ENCODE assay signal across 19 cellular contexts in the genomic region with DNA sequence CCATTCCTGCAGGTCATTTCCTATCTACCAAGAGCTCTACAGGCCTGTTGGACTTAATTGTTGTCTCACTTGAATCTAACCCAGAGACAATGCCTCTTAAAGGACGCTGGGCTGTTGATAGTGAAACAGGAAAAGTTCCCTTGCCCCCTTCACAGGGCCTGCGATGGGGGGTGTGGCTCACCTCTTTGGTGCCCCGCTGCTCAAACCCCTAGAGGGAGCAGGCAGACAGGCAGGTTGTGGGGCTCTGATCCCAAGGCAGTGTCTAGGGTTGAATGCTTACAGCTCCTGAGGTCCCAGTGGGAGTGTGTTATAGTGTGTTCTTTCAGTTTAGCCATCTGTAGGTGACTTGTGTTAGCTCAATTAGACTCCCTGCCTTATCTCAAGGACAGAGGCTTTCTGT.
A peak's percentile ranks its signal among the peaks of the same experiment; 100 is the strongest.
DNase-seq lines count a peak whose midpoint lies in the region; ATAC-seq and TF ChIP-seq lines count a peak whose summit lies in the region.
"Had no signal": no experiment of that assay in that cellular context is flagged by ENCODE, and none has a peak within 500 bp of the region (broad histone marks: within the 10 kb centered on the region; RNA-seq: fewer than 3 reads in every experiment).

No MANE protein-coding gene starts in this region.

- H2BK120ac ChIP-seq in H9 (ENCODE audit: low read depth, low read length, poor library complexity, severe bottlenecking) (no peak overlapping the region), mesendoderm (ENCODE audit: low read depth, low read length) (no peak overlapping the region), mesenchymal stem cell (ENCODE audit: low read depth, low read length) (no peak overlapping the region)

- H3K4me3 Mint-ChIP-seq in H9, result no peak overlapping the region
- no peak overlapping the region for H3K4me3 Mint-ChIP-seq in WTC11
- no peak overlapping the region for H3K4me3 Mint-ChIP-seq in immature natural killer cell
- H3K4me3 Mint-ChIP-seq: CD14-positive monocyte; CD4-positive, alpha-beta memory T cell; IgD-negative memory B cell had no signal

- intact Hi-C loops in cardiac septum (cut with DNase I), result no loop called here

- no CpG with 5 or more reads among the region's 3 CpGs for WGBS in H9 (ENCODE audit: extremely low coverage, insufficient read length, low lambda C conversion rate)
- no CpG with 5 or more reads among the region's 3 CpGs for WGBS in mesendoderm (ENCODE audit: extremely low coverage, insufficient coverage, low lambda C conversion rate)
- 34% methylated on average over 3 of the region's 3 CpGs for WGBS in mesenchymal stem cell

- H2AK5ac ChIP-seq in H9 (ENCODE audit: insufficient read length, low read length) (no peak overlapping the region), mesendoderm (ENCODE audit: low read length) (no peak overlapping the region), mesenchymal stem cell (ENCODE audit: low read length, severe bottlenecking) (no peak overlapping the region)

- H3K9me3 ChIP-seq in H9 (ENCODE audit: control insufficient read depth, low read depth, low read length) (no peaks in the 10 kb centered on the region), mesenchymal stem cell (ENCODE audit: control insufficient read depth, low read length) (no peaks in the 10 kb centered on the region)
- H3K9me3 ChIP-seq: A549, HAP-1 had no signal

- H3K36me3 Mint-ChIP-seq in H9 (ENCODE audit: insufficient read depth in 1 of 3, low read depth in 3 of 3) (no peaks in the 10 kb centered on the region), WTC11 (no peaks in the 10 kb centered on the region), immature natural killer cell (no peaks in the 10 kb centered on the region)
- H3K36me3 Mint-ChIP-seq: CD14-positive monocyte; CD4-positive, alpha-beta memory T cell; IgD-negative memory B cell had no signal

- H4K5ac ChIP-seq in H9 (ENCODE audit: insufficient read length, low read depth, low read length) (no peak overlapping the region), mesendoderm (ENCODE audit: low read length) (no peak overlapping the region)

- H3K79me1 ChIP-seq in H9 (ENCODE audit: insufficient read depth, low read depth, low read length, poor library complexity, severe bottlenecking) (no peaks in the 10 kb centered on the region), mesendoderm (ENCODE audit: low read length) (no peaks in the 10 kb centered on the region), mesenchymal stem cell (replicated peaks; ENCODE audit: low read length, poor library complexity, severe bottlenecking) (no peaks in the 10 kb centered on the region)

- no peak overlapping the region for H3K27ac ChIP-seq in H9 (ENCODE audit: insufficient read length, low read depth, low read length)
- no peak overlapping the region for H3K27ac ChIP-seq in mesendoderm (ENCODE audit: low read depth, low read length)
- no peak overlapping the region for H3K27ac ChIP-seq in mesenchymal stem cell (ENCODE audit: low read length, poor library complexity, severe bottlenecking)
- H3K27ac ChIP-seq: 22Rv1, A549, HL-60 had no signal

- no peaks in the 10 kb centered on the region for H3K36me3 ChIP-seq in mesendoderm (ENCODE audit: control insufficient read depth, insufficient read depth, low read length)
- H3K36me3 ChIP-seq in mesenchymal stem cell (ENCODE audit: control insufficient read depth in 1 of 2, insufficient read depth in 2 of 2, low read depth in 1 of 2, low read length in 2 of 2), result no peaks in the 10 kb centered on the region
- H3K36me3 ChIP-seq: HAP-1 had no signal

- no peak overlapping the region for H3K9ac ChIP-seq in H9 (ENCODE audit: extremely low read depth, insufficient read length, low read length)
- no peak overlapping the region for H3K9ac ChIP-seq in mesendoderm (ENCODE audit: low read length)
- H3K9ac ChIP-seq in mesenchymal stem cell (ENCODE audit: low read length), result no peak overlapping the region

- H3K9me3 Mint-ChIP-seq in H9 (no peaks in the 10 kb centered on the region), WTC11 (no peaks in the 10 kb centered on the region), immature natural killer cell (no peaks in the 10 kb centered on the region)
- H3K9me3 Mint-ChIP-seq: CD14-positive monocyte; CD4-positive, alpha-beta memory T cell; IgD-negative memory B cell had no signal

- POLR2A ChIA-PET in WTC11 (lab: Charles Lee), result no interaction called here

- H3K4ac ChIP-seq in H9 (ENCODE audit: low read depth, low read length) (no peak overlapping the region), mesendoderm (ENCODE audit: low read depth, low read length) (no peak overlapping the region), mesenchymal stem cell (ENCODE audit: low read depth in 1 of 2, low read length in 2 of 2) (no peak overlapping the region)

- H2AFZ ChIP-seq in H9 (ENCODE audit: low read length) (no peak overlapping the region), mesenchymal stem cell (ENCODE audit: low read depth, low read length) (no peak overlapping the region)

- peak; percentile 42 for TF ChIP-seq CTCF in H9 (conservative IDR thresholded peaks at IDR 0.05)
- TF ChIP-seq CTCF in WTC11 (IDR thresholded peaks at IDR 0.05), result no peak

- CTCF ChIA-PET in WTC11 (lab: Charles Lee), result interaction anchor here (0.6 to 3.1 kb wide), 9 partner anchors 10 to 626 kb away, joined by 3 to 19 read pairs (median 5); no protein-coding TSS in a partner anchor

- H3K27ac Mint-ChIP-seq in H9, result no peak overlapping the region
- no peak overlapping the region for H3K27ac Mint-ChIP-seq in WTC11
- no peak overlapping the region for H3K27ac Mint-ChIP-seq in immature natural killer cell
- H3K27ac Mint-ChIP-seq: IgD-negative memory B cell had no signal

- DNase-seq in NCI-H2171 treated with DMSO at 0.1 percent for 48 hours (lab: John Stamatoyannopoulos, UW) (peak; percentile 33), NCI-H2171 (lab: John Stamatoyannopoulos, UW) (no peak), H9 (peak; percentile 59), WTC11 (ENCODE audit: low spot score) (peak; percentile 47), mesendoderm (peak; percentile 39), immature natural killer cell (no peak), mesenchymal stem cell (no peak), cardiac septum (ENCODE audit: low spot score) (no peak)
- DNase-seq: AML-193; CD4-positive, alpha-beta memory T cell; DMS79 treated with DMSO at 0.1 percent for 48 hours; GF-D8; GOT3 had no signal

- no peak overlapping the region for H2BK20ac ChIP-seq in H9 (ENCODE audit: low read depth, low read length, poor library complexity, severe bottlenecking)

- H3K27me3 ChIP-seq in H9 (ENCODE audit: insufficient read depth, low read length) (no peaks in the 10 kb centered on the region), mesendoderm (ENCODE audit: insufficient read depth, low read length, poor library complexity) (no peaks in the 10 kb centered on the region), mesenchymal stem cell (ENCODE audit: control insufficient read depth in 1 of 2, insufficient read depth in 1 of 2, low read length in 2 of 2) (peaks cover 0 to 12% of the 10 kb centered on the region in 2 experiments)

- peak; percentile 98 for ATAC-seq in WTC11

- no peaks in the 10 kb centered on the region for H3K79me2 ChIP-seq in H9 (ENCODE audit: insufficient read depth, low read length)
- no peaks in the 10 kb centered on the region for H3K79me2 ChIP-seq in mesendoderm (ENCODE audit: control insufficient read depth, insufficient read depth, low read length)

- no peaks in the 10 kb centered on the region for H4K20me1 ChIP-seq in H9 (ENCODE audit: control insufficient read depth, insufficient read depth, insufficient read length)

- H4K8ac ChIP-seq in H9 (replicated peaks; ENCODE audit: insufficient read length, low read depth, low read length) (no peak overlapping the region), mesendoderm (ENCODE audit: low read depth, low read length) (no peak overlapping the region), mesenchymal stem cell (ENCODE audit: low read length) (no peak overlapping the region)

- H3K27me3 Mint-ChIP-seq in H9 (ENCODE audit: low read depth), result no peaks in the 10 kb centered on the region; the same call in 1 of the 2 replicates
- no peaks in the 10 kb centered on the region for H3K27me3 Mint-ChIP-seq in WTC11 (ENCODE audit: low read depth)
- peaks cover 0 to 4% (median 2%) of the 10 kb centered on the region in 3 donors for H3K27me3 Mint-ChIP-seq in immature natural killer cell (ENCODE audit: low read depth in 3 of 3)

- H2BK5ac ChIP-seq in H9 (ENCODE audit: insufficient read length, low read length) (no peak overlapping the region), mesendoderm (ENCODE audit: low read length) (no peak overlapping the region), mesenchymal stem cell (ENCODE audit: low read depth, low read length, poor library complexity, severe bottlenecking) (no peak overlapping the region)

- no peaks in the 10 kb centered on the region for H3K4me1 ChIP-seq in H9 (ENCODE audit: insufficient read depth, low read length)
- H3K4me1 ChIP-seq in mesendoderm (ENCODE audit: control insufficient read depth, low read depth, low read length), result no peaks in the 10 kb centered on the region
- no peaks in the 10 kb centered on the region for H3K4me1 ChIP-seq in mesenchymal stem cell (ENCODE audit: control insufficient read depth, insufficient read depth, low read depth, low read length)
- H3K4me1 ChIP-seq: A549, HAP-1 had no signal

- no peak overlapping the region for H4K91ac ChIP-seq in H9 (ENCODE audit: insufficient read length, low read depth, low read length)
- H4K91ac ChIP-seq in mesenchymal stem cell (ENCODE audit: low read length), result no peak overlapping the region

- H3K56ac ChIP-seq in H9 (ENCODE audit: insufficient read length, low read depth, low read length) (no peak overlapping the region), mesendoderm (ENCODE audit: low read length) (no peak overlapping the region)

- H3K14ac ChIP-seq in H9 (ENCODE audit: insufficient read depth, low read length) (no peak overlapping the region), mesenchymal stem cell (ENCODE audit: low read length in 2 of 2) (no peak overlapping the region)

- H3K4me1 Mint-ChIP-seq in H9 (peaks cover 0 to 3% of the 10 kb centered on the region in 2 experiments; a peak in 1 of 4 replicates), WTC11 (no peaks in the 10 kb centered on the region), immature natural killer cell (no peaks in the 10 kb centered on the region)
- H3K4me1 Mint-ChIP-seq: CD14-positive monocyte; CD4-positive, alpha-beta memory T cell; IgD-negative memory B cell had no signal

- H3K4me2 ChIP-seq in H9 (ENCODE audit: insufficient read depth, insufficient read length, low read length) (no peak overlapping the region), mesendoderm (ENCODE audit: low read length) (no peak overlapping the region), mesenchymal stem cell (ENCODE audit: low read length, poor library complexity, severe bottlenecking) (no peak overlapping the region)
- H3K4me2 ChIP-seq: A549 had no signal

- H3K4me3 ChIP-seq in mesendoderm (ENCODE audit: low read length), result no peak overlapping the region
- H3K4me3 ChIP-seq in mesenchymal stem cell (ENCODE audit: insufficient read depth in 1 of 2, low read depth in 1 of 2, low read length in 2 of 2), result no peak overlapping the region
- H3K4me3 ChIP-seq: A549, HAP-1 had no signal

- no peak overlapping the region for H3K23ac ChIP-seq in H9 (ENCODE audit: insufficient read length, low read depth, low read length)
- no peak overlapping the region for H3K23ac ChIP-seq in mesendoderm (ENCODE audit: low read length)
- no peak overlapping the region for H3K23ac ChIP-seq in mesenchymal stem cell (ENCODE audit: low read length in 2 of 2)

- H2BK12ac ChIP-seq in H9 (ENCODE audit: insufficient read length, low read depth, low read length) (no peak overlapping the region), mesenchymal stem cell (ENCODE audit: low read length in 2 of 2) (no peak overlapping the region)

- H3K23me2 ChIP-seq in H9 (ENCODE audit: insufficient read length, low read depth, low read length, poor library complexity, severe bottlenecking), result no peaks in the 10 kb centered on the region

- H3K18ac ChIP-seq in H9 (ENCODE audit: insufficient read length, low read depth, low read length) (no peak overlapping the region), mesendoderm (ENCODE audit: low read length) (no peak overlapping the region), mesenchymal stem cell (ENCODE audit: low read depth in 1 of 2, low read length in 2 of 2) (no peak overlapping the region)

- H3T11ph ChIP-seq in H9 (ENCODE audit: low read length), result no peak overlapping the region

- no peak overlapping the region for H2BK15ac ChIP-seq in H9 (ENCODE audit: low read depth, low read length)
- no peak overlapping the region for H2BK15ac ChIP-seq in mesendoderm (replicated peaks; ENCODE audit: low read depth)
- no peak overlapping the region for H2BK15ac ChIP-seq in mesenchymal stem cell (ENCODE audit: low read depth, poor library complexity, severe bottlenecking)

Comparison
In these comparisons a context has a peak if more than half of its experiments do, and no peak if none do; other contexts are left out.
1. DNase-seq: peak in NCI-H2171 treated with DMSO at 0.1 percent for 48 hours (single experiment), H9 (single experiment), WTC11 (single experiment) and mesendoderm (single experiment); none in NCI-H2171 (single experiment), immature natural killer cell (0 of 3), mesenchymal stem cell (single experiment) and cardiac septum (single experiment).